ENCODE assay signal across 17 cellular contexts in the genomic region with DNA sequence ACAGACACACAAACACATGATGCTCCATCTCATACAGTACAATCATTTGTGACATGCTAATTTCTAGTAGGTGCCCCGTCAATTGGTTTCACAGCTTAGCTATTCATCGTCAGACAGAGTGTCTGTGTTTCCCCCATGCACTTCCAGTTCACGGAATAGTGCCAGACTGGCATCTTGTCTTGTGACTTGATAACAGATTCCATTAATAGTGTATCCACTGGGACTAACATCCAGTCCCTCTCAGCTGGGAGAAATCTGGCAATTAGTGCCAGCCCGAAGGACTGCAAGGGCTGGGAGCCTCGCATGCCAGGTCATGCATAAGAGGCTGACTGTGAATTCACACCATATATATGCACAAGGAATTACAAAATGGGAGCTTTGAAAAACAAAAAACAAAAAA.
"Had no signal": no experiment of that assay in that cellular context is flagged by ENCODE, and none has a peak within 500 bp of the region (broad histone marks: within the 10 kb centered on the region; RNA-seq: fewer than 3 reads in every experiment).

No MANE protein-coding gene starts in this region.

- H3K36me3 ChIP-seq: cardiac muscle cell, ovary, spleen, tibial nerve, uterus had no signal

- H3K27me3 ChIP-seq: cardiac muscle cell, ovary, tibial nerve, uterus had no signal

- H3K9me3 ChIP-seq: ovary, spleen, tibial nerve, uterus had no signal

- H3K27ac ChIP-seq: cardiac muscle cell, ovary, spleen, uterus had no signal

- ATAC-seq: activated CD8-positive, alpha-beta memory T cell treated with anti-CD3 and anti-CD28 coated beads, Interleukin-2, amount 10 ng/mL, durations not matched to agents 7 days and 5 days; effector memory CD8-positive, alpha-beta T cell had no signal

- H3K4me1 ChIP-seq: spleen, uterus had no signal

- DNase-seq: activated CD4-positive, alpha-beta memory T cell treated with anti-CD3 and anti-CD28 coated beads, Interleukin-2, amount 10 ng/mL, durations not matched to agents 7 days and 5 days; activated CD4-positive, alpha-beta T cell treated with anti-CD3 and anti-CD28 coated beads for 48 hours; activated CD4-positive, CD25-positive, alpha-beta regulatory T cell; activated CD8-positive, alpha-beta memory T cell treated with anti-CD3 and anti-CD28 coated beads, Interleukin-2, amount 10 ng/mL, durations not matched to agents 7 days and 5 days; activated naive CD4-positive, alpha-beta T cell; activated naive CD8-positive, alpha-beta T cell treated with anti-CD3 and anti-CD28 coated beads, Interleukin-2, amount 10 ng/mL, durations not matched to agents 7 days and 5 days; effector memory CD8-positive, alpha-beta T cell; foreskin fibroblast; glutamatergic neuron; natural killer cell; ovary; spleen; stimulated activated naive CD4-positive, alpha-beta T cell; T1000; uterus had no signal

- H3K4me3 ChIP-seq: cardiac muscle cell, ovary, spleen, tibial nerve, uterus had no signal
